13 cellular contexts compared by ENCODE assay signal in the genomic region with DNA sequence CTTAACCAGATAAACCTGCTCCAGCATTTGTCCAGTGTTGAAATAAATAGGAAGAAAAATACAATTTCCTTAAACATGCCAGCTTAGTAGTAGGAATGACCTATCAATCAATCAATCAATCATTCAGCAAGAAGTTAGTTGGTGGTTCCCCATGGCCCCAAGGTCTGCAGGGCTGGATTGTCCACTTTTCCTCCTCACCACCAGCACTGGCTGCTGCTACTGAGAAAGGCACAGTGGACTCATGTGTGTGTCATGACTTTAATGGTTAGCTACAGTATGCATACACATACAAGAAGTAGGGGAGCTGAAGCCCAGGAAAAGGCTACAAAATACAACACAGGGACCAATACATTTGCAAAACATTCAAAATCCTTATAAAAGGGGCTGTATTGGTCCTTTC.
"Had no signal": no experiment of that assay in that cellular context is flagged by ENCODE, and none has a peak within 500 bp of the region (broad histone marks: within the 10 kb centered on the region; RNA-seq: fewer than 3 reads in every experiment).

No MANE protein-coding gene starts in this region.

- H3K27me3 Mint-ChIP-seq: natural killer cell treated with Interleukin-12 subunit alpha and Interleukin-12 subunit beta and Interleukin-15 and Interleukin-18, amount 100 ng/mL, for 72 hours had no signal

- DNase-seq: heart right ventricle; left lung; stimulated activated CD4-positive, alpha-beta T cell treated with anti-CD3 and anti-CD28 coated beads, Interleukin-4, amount 100 ng/mL, for 24 hours; SW 1271; T-helper 2 cell; upper lobe of right lung had no signal

- ATAC-seq: esophagus mucosa; gastroesophageal sphincter; heart right ventricle; left lung; natural killer cell treated with Interleukin-12 subunit alpha and Interleukin-12 subunit beta and Interleukin-15 and Interleukin-18, amount 100 ng/mL, for 72 hours; sciatic nerve; stimulated activated effector memory CD8-positive, alpha-beta T cell treated with anti-CD3 and anti-CD28 coated beads, Interleukin-12 subunit alpha, Interleukin-12 subunit beta, amount 100 ng/mL, for 72 hours; upper lobe of right lung had no signal

- H3K9me3 Mint-ChIP-seq: activated T-helper 1 cell treated with anti-CD3 and anti-CD28 coated beads, Interleukin-12 subunit alpha, Interleukin-12 subunit beta, Interleukin-2, Interleukin-4 antibody, amounts not matched to agents 30 ng/mL and 10 ng/mL and 1 ng/mL, durations not matched to agents 14 hours and 24 hours and 36 hours; mesothelial cell of epicardium; natural killer cell treated with Interleukin-12 subunit alpha and Interleukin-12 subunit beta and Interleukin-15 and Interleukin-18, amount 100 ng/mL, for 72 hours; stimulated activated effector memory CD8-positive, alpha-beta T cell treated with anti-CD3 and anti-CD28 coated beads, Interleukin-12 subunit alpha, Interleukin-12 subunit beta, amount 100 ng/mL, for 72 hours had no signal

- H3K27ac Mint-ChIP-seq: activated T-helper 1 cell treated with anti-CD3 and anti-CD28 coated beads, Interleukin-12 subunit alpha, Interleukin-12 subunit beta, Interleukin-2, Interleukin-4 antibody, amounts not matched to agents 30 ng/mL and 10 ng/mL and 1 ng/mL, durations not matched to agents 14 hours and 24 hours and 36 hours; mesothelial cell of epicardium; stimulated activated effector memory CD8-positive, alpha-beta T cell treated with anti-CD3 and anti-CD28 coated beads, Interleukin-12 subunit alpha, Interleukin-12 subunit beta, amount 100 ng/mL, for 72 hours had no signal

- H3K4me3 Mint-ChIP-seq: activated T-helper 1 cell treated with anti-CD3 and anti-CD28 coated beads, Interleukin-12 subunit alpha, Interleukin-12 subunit beta, Interleukin-2, Interleukin-4 antibody, amounts not matched to agents 30 ng/mL and 10 ng/mL and 1 ng/mL, durations not matched to agents 14 hours and 24 hours and 36 hours; mesothelial cell of epicardium; natural killer cell treated with Interleukin-12 subunit alpha and Interleukin-12 subunit beta and Interleukin-15 and Interleukin-18, amount 100 ng/mL, for 72 hours; stimulated activated effector memory CD8-positive, alpha-beta T cell treated with anti-CD3 and anti-CD28 coated beads, Interleukin-12 subunit alpha, Interleukin-12 subunit beta, amount 100 ng/mL, for 72 hours had no signal
